In genomic region chr3:52089691-52090090, GRCh38 we compare ENCODE assay signal across 16 cellular contexts. TPM values are rescaled to one million over a fixed set of nuclear protein-coding genes. Genes with fewer than 3 reads are reported as not detected.
A peak's percentile ranks its signal among the peaks of the same experiment; 100 is the strongest.
DNase-seq lines count a peak whose midpoint lies in the region; ATAC-seq and TF ChIP-seq lines count a peak whose summit lies in the region.
"Had no signal": no experiment of that assay in that cellular context is flagged by ENCODE, and none has a peak within 500 bp of the region (broad histone marks: within the 10 kb centered on the region; RNA-seq: fewer than 3 reads in every experiment).

No MANE protein-coding gene starts in this region.

- no peak overlapping the region for H2AFZ ChIP-seq in hepatocyte

- H3K4me1 ChIP-seq in Caco-2 (0 out of 2 replicates have a peak, but pooled peaks cover 4% of the 10 kb centered on the region), hepatocyte (ENCODE audit: insufficient read depth) (peaks cover 34% of the 10 kb centered on the region), skeletal muscle tissue (ENCODE audit: control insufficient read depth in 3 of 3, insufficient read depth in 3 of 3, low read length in 3 of 3) (peaks cover 53 to 68% (median 56%) of the 10 kb centered on the region in 3 donors)

- H3K4me2 ChIP-seq in hepatocyte = no peak overlapping the region

- H3K36me3 ChIP-seq in Caco-2 (ENCODE audit: control insufficient read depth, insufficient read depth, low read length) (no peaks in the 10 kb centered on the region), hepatocyte (replicated peaks; ENCODE audit: insufficient read depth, low read depth) (no peaks in the 10 kb centered on the region), skeletal muscle tissue (ENCODE audit: control insufficient read depth in 3 of 3, insufficient read depth in 3 of 3, low read length in 3 of 3) (no peaks in the 10 kb centered on the region)

- BruUV-seq in Caco-2 (replicated peaks; lab: Mats Ljungman, UMichigan) = no TSS peak
- no TSS peak for BruUV-seq in MCF 10A (replicated peaks; lab: Mats Ljungman, UMichigan)

- H3K27me3 Mint-ChIP-seq in Caco-2 (ENCODE audit: insufficient read depth, unreplicated experiment) = no peaks in the 10 kb centered on the region
- no peaks in the 10 kb centered on the region for H3K27me3 Mint-ChIP-seq in MCF 10A (ENCODE audit: insufficient read depth, unreplicated experiment)
- H3K27me3 Mint-ChIP-seq: activated CD4-positive, alpha-beta T cell treated with anti-CD3 and anti-CD28 coated beads, Interleukin-2, amount 10 ng/mL, durations not matched to agents 24 days and 14 days; naive thymus-derived CD8-positive, alpha-beta T cell; T-helper 17 cell; type B pancreatic cell had no signal

- no peak overlapping the region for H3K4me3 ChIP-seq in Caco-2 (ENCODE audit: low read depth, low read length)
- no peak overlapping the region for H3K4me3 ChIP-seq in hepatocyte
- no peak overlapping the region for H3K4me3 ChIP-seq in skeletal muscle tissue (ENCODE audit: low read length in 3 of 3)

- H3K4me1 Mint-ChIP-seq in Caco-2 (ENCODE audit: low read depth, unreplicated experiment) (no peaks in the 10 kb centered on the region), MCF 10A (ENCODE audit: insufficient read depth, unreplicated experiment) (peaks cover 12% of the 10 kb centered on the region)

- H4K20me1 ChIP-seq in hepatocyte (ENCODE audit: insufficient read depth, poor library complexity, severe bottlenecking) = no peaks in the 10 kb centered on the region

- H3K9me3 ChIP-seq in Caco-2 (no peaks in the 10 kb centered on the region), hepatocyte (ENCODE audit: low read depth) (no peaks in the 10 kb centered on the region), skeletal muscle tissue (ENCODE audit: control insufficient read depth in 3 of 3, low read length in 3 of 3) (no peaks in the 10 kb centered on the region)

- no peak overlapping the region for H3K9ac ChIP-seq in skeletal muscle tissue (ENCODE audit: low read depth in 1 of 3, low read length in 3 of 3)

- POLR2A ChIA-PET in Caco-2 (lab: Charles Lee) (no interaction called here), MCF 10A (lab: Yijun Ruan, JAX) (no interaction called here)

- no peaks in the 10 kb centered on the region for H3K79me2 ChIP-seq in hepatocyte

- intact Hi-C loops in Caco-2 (cut with micrococcal nuclease; ENCODE audit: unreplicated experiment) (no loop called here), MCF 10A (cut with micrococcal nuclease) (no loop called here)

- H3K27ac ChIP-seq in hepatocyte (peak overlapping the region; percentile 88), skeletal muscle tissue (ENCODE audit: low read depth, low read length) (peak overlapping the region; percentile 77)

- no peaks in the 10 kb centered on the region for H3K9me3 Mint-ChIP-seq in Caco-2 (ENCODE audit: unreplicated experiment)
- H3K9me3 Mint-ChIP-seq in MCF 10A (ENCODE audit: unreplicated experiment) = no peaks in the 10 kb centered on the region
- H3K9me3 Mint-ChIP-seq: activated CD4-positive, alpha-beta T cell treated with anti-CD3 and anti-CD28 coated beads, Interleukin-2, amount 10 ng/mL, durations not matched to agents 24 days and 14 days; naive thymus-derived CD8-positive, alpha-beta T cell; type B pancreatic cell had no signal

- DNase-seq in Caco-2 (no peak), MCF 10A (ENCODE audit: unreplicated experiment) (no peak), hepatocyte (ENCODE audit: low spot score) (no peak)
- no peak for DNase-seq in stimulated activated CD4-positive, alpha-beta T cell treated with anti-CD3 and anti-CD28 coated beads, Interleukin-4, amount 100 ng/mL, for 4 hours
- no peak for DNase-seq in central memory CD4-positive, alpha-beta T cell
- DNase-seq: activated CD4-positive, alpha-beta T cell treated with anti-CD3 and anti-CD28 coated beads, Interleukin-2, amount 10 ng/mL, durations not matched to agents 24 days and 14 days; DMS53; effector CD8-positive, alpha-beta T cell; naive thymus-derived CD8-positive, alpha-beta T cell; stimulated activated CD4-positive, alpha-beta T cell treated with anti-CD3 and anti-CD28 coated beads, Interleukin-12 subunit alpha, Interleukin-12 subunit beta, amount 100 ng/mL, for 4 hours; T-helper 17 cell had no signal

- TF ChIP-seq CTCF in Caco-2 (IDR thresholded peaks at IDR 0.05; ENCODE audit: insufficient read depth in 1 of 2, low read depth in 1 of 2, low read length in 1 of 2, severe bottlenecking in 1 of 2, unreplicated experiment in 1 of 2) = no peak
- no peak for TF ChIP-seq CTCF in MCF 10A (IDR thresholded peaks at IDR 0.05; ENCODE audit: unreplicated experiment)
- no peak for TF ChIP-seq CTCF in hepatocyte (IDR thresholded peaks at IDR 0.05; ENCODE audit: poor library complexity)

- H3K4me3 Mint-ChIP-seq in Caco-2 (ENCODE audit: unreplicated experiment) = no peak overlapping the region
- H3K4me3 Mint-ChIP-seq in MCF 10A (ENCODE audit: unreplicated experiment) = no peak overlapping the region
- H3K4me3 Mint-ChIP-seq: activated CD4-positive, alpha-beta T cell treated with anti-CD3 and anti-CD28 coated beads, Interleukin-2, amount 10 ng/mL, durations not matched to agents 24 days and 14 days; naive thymus-derived CD8-positive, alpha-beta T cell; T-helper 17 cell; type B pancreatic cell had no signal

- CTCF ChIA-PET in Caco-2 (lab: Charles Lee) (no interaction called here), MCF 10A (lab: Yijun Ruan, JAX) (no interaction called here)

- H3K27ac Mint-ChIP-seq in Caco-2 (ENCODE audit: unreplicated experiment) (peak overlapping the region; percentile 42), MCF 10A (ENCODE audit: low read depth, unreplicated experiment) (peak overlapping the region; percentile 70)
- H3K27ac Mint-ChIP-seq: activated CD4-positive, alpha-beta T cell treated with anti-CD3 and anti-CD28 coated beads, Interleukin-2, amount 10 ng/mL, durations not matched to agents 24 days and 14 days; naive thymus-derived CD8-positive, alpha-beta T cell; T-helper 17 cell; type B pancreatic cell had no signal

- H3K36me3 Mint-ChIP-seq in Caco-2 (ENCODE audit: insufficient read depth, unreplicated experiment) = peaks cover 10% of the 10 kb centered on the region
- H3K36me3 Mint-ChIP-seq in MCF 10A (ENCODE audit: insufficient read depth, unreplicated experiment) = no peaks in the 10 kb centered on the region
- H3K36me3 Mint-ChIP-seq: naive thymus-derived CD8-positive, alpha-beta T cell; type B pancreatic cell had no signal

- H3K27me3 ChIP-seq in Caco-2 (replicated peaks; ENCODE audit: control insufficient read depth, insufficient read depth, low read length) (no peaks in the 10 kb centered on the region), hepatocyte (no peaks in the 10 kb centered on the region), skeletal muscle tissue (ENCODE audit: control insufficient read depth in 3 of 3, insufficient read depth in 3 of 3, low read length in 3 of 3) (no peaks in the 10 kb centered on the region)

- H3K9me2 ChIP-seq in hepatocyte (replicated peaks; ENCODE audit: insufficient read depth) = no peaks in the 10 kb centered on the region

- ATAC-seq in GM19035 (IDR thresholded peaks at IDR 0.05; ENCODE audit: unreplicated experiment) (no peak), GM19452 (IDR thresholded peaks at IDR 0.05; ENCODE audit: unreplicated experiment) (no peak)
- ATAC-seq: HepG2; naive thymus-derived CD8-positive, alpha-beta T cell; T-helper 17 cell had no signal

- 88% methylated on average over 4 of the region's 4 CpGs for WGBS in hepatocyte (ENCODE audit: low lambda C conversion rate, missing lambda C conversion rate)

RNA-seq across cellular contexts. Expression of gene DUSP7, which starts 33.3 kb away (rescaled TPM):
- total RNA-seq in Caco-2 (2022) (8.4 and 9.9 TPM in 2 replicates), MCF 10A (2022) (67.4 and 69.1 TPM in 2 replicates), hepatocyte (13.1 and 13.8 TPM in 2 replicates), skeletal muscle tissue (5.2 TPM)
- polyA plus RNA-seq in hepatocyte = 5.9 and 6.4 TPM in 2 replicates
